8 cellular contexts compared by ENCODE assay signal in genomic region chr4:70902577-70903281, GRCh38. TPM values are rescaled to one million over a fixed set of nuclear protein-coding genes. Genes with fewer than 3 reads are reported as not detected.
DNase-seq lines count a peak whose midpoint lies in the region; ATAC-seq and TF ChIP-seq lines count a peak whose summit lies in the region.

No MANE protein-coding gene starts in this region.

- TF ChIP-seq POLR2A in esophagus squamous epithelium (IDR thresholded peaks at IDR 0.05), result no peak

- H3K9me3 ChIP-seq in esophagus squamous epithelium, result no peaks in the 10 kb centered on the region

- no peaks in the 10 kb centered on the region for H3K27me3 ChIP-seq in esophagus squamous epithelium

- intact Hi-C loops in esophagus squamous epithelium (cut with DNase I), result loop anchor here (10.0 kb wide), 1 partner anchor 92 kb away; the partner anchor contains the start of gene DCK

- peaks cover 0 to 34% (median 8%) of the 10 kb centered on the region in 3 donors for H3K4me1 ChIP-seq in esophagus squamous epithelium

- no peaks in the 10 kb centered on the region for H3K36me3 Mint-ChIP-seq in naive B cell

- DNase-seq in DMS 273 (lab: John Stamatoyannopoulos, UW; ENCODE audit: unreplicated experiment) (peak; percentile 71), DMS 273 treated with DMSO at 0.1 percent for 48 hours (lab: John Stamatoyannopoulos, UW) (no peak), HT-29 (ENCODE audit: low spot score) (peak; percentile 26), esophagus squamous epithelium (lab: John Stamatoyannopoulos, UW) (no peak), naive B cell (no peak), AML-193 (lab: John Stamatoyannopoulos, UW) (no peak)
- peak; percentile 11 for DNase-seq in activated CD4-positive, alpha-beta T cell treated with anti-CD3 and anti-CD28 coated beads for 1 hour

- peak overlapping the region in 5 of 6 donors; percentile 47 to 98 (median 83) for H3K27ac Mint-ChIP-seq in naive B cell

- no peaks in the 10 kb centered on the region for H3K9me3 Mint-ChIP-seq in naive B cell

- H3K27ac ChIP-seq in esophagus squamous epithelium, result peak overlapping the region; percentile 84 to 93 (median 92)

- peak overlapping the region; percentile 82 to 96 (median 89) for H3K4me3 ChIP-seq in esophagus squamous epithelium

- peaks cover 0 to 14% (median 0%) of the 10 kb centered on the region in 3 donors for H3K36me3 ChIP-seq in esophagus squamous epithelium

- ATAC-seq in GM21515 (IDR thresholded peaks at IDR 0.05; ENCODE audit: unreplicated experiment) (peak; percentile 49), naive B cell (ENCODE audit: low read depth in 2 of 2) (peak; percentile 47 to 54)

- H3K4me3 Mint-ChIP-seq in naive B cell, result peak overlapping the region; percentile 96 to 99 (median 98)

- H3K4me1 Mint-ChIP-seq in naive B cell, result peaks cover 24 to 48% (median 33%) of the 10 kb centered on the region in 3 donors

- 0% methylated on average over 10 to 15 of the region's 48 CpGs for WGBS in esophagus squamous epithelium, 2 donors

- no peaks in the 10 kb centered on the region for H3K27me3 Mint-ChIP-seq in naive B cell

- no peak for TF ChIP-seq CTCF in esophagus squamous epithelium (IDR thresholded peaks at IDR 0.05)

RNA-seq across cellular contexts. Expression of gene MOB1B, which starts 0.6 kb away (rescaled TPM):
- total RNA-seq in HT-29 (2014; rRNA removed; shearing (Covaris generic)), result 1.2 and 3.8 TPM in 2 replicates
- total RNA-seq in esophagus squamous epithelium, result 10 to 100 TPM in 3 of 4 donors, 1 to 10 TPM in 1; 8.3 to 17.9 (median 11.6) TPM
- 1 to 10 TPM in 4 of 6 donors, under 1 TPM in 2; 0.91 to 2.1 (median 1.2) TPM for polyA plus RNA-seq in naive B cell (ENCODE audit: low read depth in 6 of 6)

Comparison
In these comparisons a context has a peak if more than half of its experiments do, and no peak if none do; other contexts are left out.
1. DNase-seq: peak in DMS 273 (single experiment), HT-29 (single experiment) and activated CD4-positive, alpha-beta T cell treated with anti-CD3 and anti-CD28 coated beads for 1 hour (single experiment); none in DMS 273 treated with DMSO at 0.1 percent for 48 hours (single experiment), esophagus squamous epithelium (single experiment), naive B cell (single experiment) and AML-193 (0 of 2).